In the genomic region with DNA sequence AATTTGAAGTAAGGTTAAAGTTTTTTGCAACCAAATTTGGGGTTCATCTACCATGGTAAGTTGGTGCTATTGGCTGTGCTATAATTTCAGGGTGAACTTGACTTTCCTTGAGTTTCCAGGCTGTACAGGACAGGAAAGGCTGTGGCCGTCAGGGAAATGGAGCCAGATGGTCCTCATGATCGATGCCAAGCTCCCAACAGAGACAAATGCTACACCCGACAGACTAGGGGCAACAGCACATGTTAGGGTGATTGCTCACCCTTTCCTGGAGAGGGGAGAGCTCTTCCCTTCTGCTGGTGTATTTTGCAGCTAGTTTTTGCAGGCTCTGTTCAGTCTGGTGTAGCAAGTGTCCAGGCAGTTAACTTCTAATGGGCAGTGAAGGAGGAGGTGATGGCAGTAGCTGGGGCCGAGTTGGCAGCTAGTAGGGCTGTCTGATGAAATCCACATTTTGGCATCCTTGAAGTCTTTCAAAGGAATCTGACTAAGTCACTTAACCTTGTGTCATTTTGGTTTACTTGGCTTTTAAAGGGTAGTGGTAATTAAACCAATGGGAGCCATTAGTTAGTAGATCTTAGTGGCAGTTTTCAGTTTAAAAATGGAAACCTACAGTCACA, we compare ENCODE assay signal across 16 cellular contexts. TPM values are rescaled to one million over a fixed set of nuclear protein-coding genes. Genes with fewer than 3 reads are reported as not detected.
DNase-seq lines count a peak whose midpoint lies in the region; ATAC-seq and TF ChIP-seq lines count a peak whose summit lies in the region.
"Had no signal": no experiment of that assay in that cellular context is flagged by ENCODE, and none has a peak within 500 bp of the region (broad histone marks: within the 10 kb centered on the region; RNA-seq: fewer than 3 reads in every experiment).

No MANE protein-coding gene starts in this region.

- CTCF ChIA-PET in A673 (lab: Charles Lee): no interaction called here

- H3K9me2 ChIP-seq in GM23338 (ENCODE audit: insufficient read depth): no peaks in the 10 kb centered on the region

- DNase-seq in GM23338 (ENCODE audit: low spot score): no peak
- peak; percentile 54 for DNase-seq in cerebellar cortex (ENCODE audit: low spot score)
- peak; percentile 49 for DNase-seq in islet precursor cell
- no peak for DNase-seq in A673 (ENCODE audit: low spot score)
- DNase-seq in SJCRH30: no peak
- no peak for DNase-seq in NCI-H1048 (lab: John Stamatoyannopoulos, UW)
- no peak for DNase-seq in cortex of kidney (lab: John Stamatoyannopoulos, UW)
- DNase-seq: Caco-2; immature natural killer cell; naive thymus-derived CD8-positive, alpha-beta T cell; NCI-H1930; stimulated activated CD4-positive, alpha-beta T cell treated with anti-CD3 and anti-CD28 coated beads, Interleukin-12 subunit alpha, Interleukin-12 subunit beta, amount 100 ng/mL, for 4 hours had no signal

- TF ChIP-seq CTCF in GM23338 (conservative IDR thresholded peaks at IDR 0.05; ENCODE audit: low read depth in 2 of 2) (no peak), A673 (conservative IDR thresholded peaks at IDR 0.05; ENCODE audit: low read depth, low read length) (no peak)

- H3K79me2 ChIP-seq in GM23338 (replicated peaks; ENCODE audit: insufficient read depth): peaks cover 45% of the 10 kb centered on the region

- H3K27ac Mint-ChIP-seq in GM23338: peak overlapping the region; percentile 72
- H3K27ac Mint-ChIP-seq: activated naive CD8-positive, alpha-beta T cell; naive thymus-derived CD8-positive, alpha-beta T cell; T-helper 2 cell treated with Interferon-gamma antibody and Interleukin-4, amounts not matched to agents 5 μg/mL and 100 μg/mL, for 36 hours had no signal

- H3K36me3 ChIP-seq in GM23338 (ENCODE audit: insufficient read depth): no peaks in the 10 kb centered on the region
- H3K36me3 ChIP-seq in A673 (ENCODE audit: insufficient read depth, low read length, poor library complexity, severe bottlenecking): no peaks in the 10 kb centered on the region
- H3K36me3 ChIP-seq in SJCRH30: no peaks in the 10 kb centered on the region

- H3K27me3 Mint-ChIP-seq in GM23338 (ENCODE audit: insufficient read depth, low read depth, poor library complexity): peaks cover 1% of the 10 kb centered on the region

- POLR2A ChIA-PET in A673 (lab: Charles Lee; ENCODE audit: low non-redundant PET): no interaction called here

- no peak overlapping the region for H2AFZ ChIP-seq in GM23338

- ATAC-seq in GM23338: no peak
- ATAC-seq: GM12878; naive thymus-derived CD8-positive, alpha-beta T cell had no signal

- H3K4me2 ChIP-seq in GM23338: no peak overlapping the region

- no TSS peak for BruUV-seq in A673 (replicated peaks; lab: Mats Ljungman, UMichigan)

- no peaks in the 10 kb centered on the region for H3K9me3 Mint-ChIP-seq in GM23338
- H3K9me3 Mint-ChIP-seq: naive thymus-derived CD8-positive, alpha-beta T cell; T-helper 2 cell treated with Interferon-gamma antibody and Interleukin-4, amounts not matched to agents 5 μg/mL and 100 μg/mL, for 36 hours had no signal

- no peak overlapping the region for H3K27ac ChIP-seq in GM23338 (ENCODE audit: low read depth)
- peak overlapping the region; percentile 66 for H3K27ac ChIP-seq in temporal lobe (ENCODE audit: low read depth, low read length)
- H3K27ac ChIP-seq in A673 (ENCODE audit: low read depth, low read length, poor library complexity, severe bottlenecking): no peak overlapping the region
- no peak overlapping the region for H3K27ac ChIP-seq in SJCRH30

- H3K9me3 ChIP-seq in A673 (ENCODE audit: low read depth, low read length, poor library complexity, severe bottlenecking): no peaks in the 10 kb centered on the region
- no peaks in the 10 kb centered on the region for H3K9me3 ChIP-seq in SJCRH30 (replicated peaks)
- H3K9me3 ChIP-seq: Caco-2 had no signal

- no peaks in the 10 kb centered on the region for H3K36me3 Mint-ChIP-seq in GM23338 (ENCODE audit: low read depth)
- H3K36me3 Mint-ChIP-seq: activated naive CD8-positive, alpha-beta T cell; immature natural killer cell had no signal

- H3K4me1 ChIP-seq in GM23338 (ENCODE audit: insufficient read depth) (peaks cover 36% of the 10 kb centered on the region), A673 (ENCODE audit: insufficient read depth, low read length, poor library complexity, severe bottlenecking) (peaks cover 47% of the 10 kb centered on the region), SJCRH30 (0 out of 2 replicates have a peak, but pooled peaks cover 3% of the 10 kb centered on the region)

- no peak overlapping the region for H3K4me3 Mint-ChIP-seq in GM23338
- H3K4me3 Mint-ChIP-seq: activated naive CD8-positive, alpha-beta T cell; immature natural killer cell; naive thymus-derived CD8-positive, alpha-beta T cell; T-helper 2 cell treated with Interferon-gamma antibody and Interleukin-4, amounts not matched to agents 5 μg/mL and 100 μg/mL, for 36 hours had no signal

- peaks cover 47% of the 10 kb centered on the region for H3K4me1 Mint-ChIP-seq in GM23338

- H4K20me1 ChIP-seq in GM23338 (replicated peaks; ENCODE audit: insufficient read depth): no peaks in the 10 kb centered on the region

- H3K27me3 ChIP-seq in GM23338 (ENCODE audit: insufficient read depth) (no peaks in the 10 kb centered on the region), A673 (replicated peaks; ENCODE audit: insufficient read depth, low read depth, low read length, poor library complexity) (no peaks in the 10 kb centered on the region), SJCRH30 (no peaks in the 10 kb centered on the region)

- intact Hi-C loops in A673 (cut with micrococcal nuclease; ENCODE audit: unreplicated experiment): no loop called here

- no peak overlapping the region for H3K4me3 ChIP-seq in GM23338
- H3K4me3 ChIP-seq in A673 (ENCODE audit: low read depth, low read length, poor library complexity, severe bottlenecking): no peak overlapping the region
- H3K4me3 ChIP-seq in SJCRH30: no peak overlapping the region
- H3K4me3 ChIP-seq: GM12878 had no signal

- no peaks in the 10 kb centered on the region for H3F3A ChIP-seq in GM23338 (replicated peaks; ENCODE audit: low read depth)

TF ChIP-seq in GM23338, 12 proteins besides CTCF, POLR2A, EP300 and RAD21 (continues in another document):
- TF ChIP-seq ZNF114 (CRISPR knock-in tag; IDR thresholded peaks at IDR 0.05): no peak
- TF ChIP-seq EZH2phosphoT487 (IDR thresholded peaks at IDR 0.05; ENCODE audit: unreplicated experiment): no peak
- TF ChIP-seq, protein P1, sequence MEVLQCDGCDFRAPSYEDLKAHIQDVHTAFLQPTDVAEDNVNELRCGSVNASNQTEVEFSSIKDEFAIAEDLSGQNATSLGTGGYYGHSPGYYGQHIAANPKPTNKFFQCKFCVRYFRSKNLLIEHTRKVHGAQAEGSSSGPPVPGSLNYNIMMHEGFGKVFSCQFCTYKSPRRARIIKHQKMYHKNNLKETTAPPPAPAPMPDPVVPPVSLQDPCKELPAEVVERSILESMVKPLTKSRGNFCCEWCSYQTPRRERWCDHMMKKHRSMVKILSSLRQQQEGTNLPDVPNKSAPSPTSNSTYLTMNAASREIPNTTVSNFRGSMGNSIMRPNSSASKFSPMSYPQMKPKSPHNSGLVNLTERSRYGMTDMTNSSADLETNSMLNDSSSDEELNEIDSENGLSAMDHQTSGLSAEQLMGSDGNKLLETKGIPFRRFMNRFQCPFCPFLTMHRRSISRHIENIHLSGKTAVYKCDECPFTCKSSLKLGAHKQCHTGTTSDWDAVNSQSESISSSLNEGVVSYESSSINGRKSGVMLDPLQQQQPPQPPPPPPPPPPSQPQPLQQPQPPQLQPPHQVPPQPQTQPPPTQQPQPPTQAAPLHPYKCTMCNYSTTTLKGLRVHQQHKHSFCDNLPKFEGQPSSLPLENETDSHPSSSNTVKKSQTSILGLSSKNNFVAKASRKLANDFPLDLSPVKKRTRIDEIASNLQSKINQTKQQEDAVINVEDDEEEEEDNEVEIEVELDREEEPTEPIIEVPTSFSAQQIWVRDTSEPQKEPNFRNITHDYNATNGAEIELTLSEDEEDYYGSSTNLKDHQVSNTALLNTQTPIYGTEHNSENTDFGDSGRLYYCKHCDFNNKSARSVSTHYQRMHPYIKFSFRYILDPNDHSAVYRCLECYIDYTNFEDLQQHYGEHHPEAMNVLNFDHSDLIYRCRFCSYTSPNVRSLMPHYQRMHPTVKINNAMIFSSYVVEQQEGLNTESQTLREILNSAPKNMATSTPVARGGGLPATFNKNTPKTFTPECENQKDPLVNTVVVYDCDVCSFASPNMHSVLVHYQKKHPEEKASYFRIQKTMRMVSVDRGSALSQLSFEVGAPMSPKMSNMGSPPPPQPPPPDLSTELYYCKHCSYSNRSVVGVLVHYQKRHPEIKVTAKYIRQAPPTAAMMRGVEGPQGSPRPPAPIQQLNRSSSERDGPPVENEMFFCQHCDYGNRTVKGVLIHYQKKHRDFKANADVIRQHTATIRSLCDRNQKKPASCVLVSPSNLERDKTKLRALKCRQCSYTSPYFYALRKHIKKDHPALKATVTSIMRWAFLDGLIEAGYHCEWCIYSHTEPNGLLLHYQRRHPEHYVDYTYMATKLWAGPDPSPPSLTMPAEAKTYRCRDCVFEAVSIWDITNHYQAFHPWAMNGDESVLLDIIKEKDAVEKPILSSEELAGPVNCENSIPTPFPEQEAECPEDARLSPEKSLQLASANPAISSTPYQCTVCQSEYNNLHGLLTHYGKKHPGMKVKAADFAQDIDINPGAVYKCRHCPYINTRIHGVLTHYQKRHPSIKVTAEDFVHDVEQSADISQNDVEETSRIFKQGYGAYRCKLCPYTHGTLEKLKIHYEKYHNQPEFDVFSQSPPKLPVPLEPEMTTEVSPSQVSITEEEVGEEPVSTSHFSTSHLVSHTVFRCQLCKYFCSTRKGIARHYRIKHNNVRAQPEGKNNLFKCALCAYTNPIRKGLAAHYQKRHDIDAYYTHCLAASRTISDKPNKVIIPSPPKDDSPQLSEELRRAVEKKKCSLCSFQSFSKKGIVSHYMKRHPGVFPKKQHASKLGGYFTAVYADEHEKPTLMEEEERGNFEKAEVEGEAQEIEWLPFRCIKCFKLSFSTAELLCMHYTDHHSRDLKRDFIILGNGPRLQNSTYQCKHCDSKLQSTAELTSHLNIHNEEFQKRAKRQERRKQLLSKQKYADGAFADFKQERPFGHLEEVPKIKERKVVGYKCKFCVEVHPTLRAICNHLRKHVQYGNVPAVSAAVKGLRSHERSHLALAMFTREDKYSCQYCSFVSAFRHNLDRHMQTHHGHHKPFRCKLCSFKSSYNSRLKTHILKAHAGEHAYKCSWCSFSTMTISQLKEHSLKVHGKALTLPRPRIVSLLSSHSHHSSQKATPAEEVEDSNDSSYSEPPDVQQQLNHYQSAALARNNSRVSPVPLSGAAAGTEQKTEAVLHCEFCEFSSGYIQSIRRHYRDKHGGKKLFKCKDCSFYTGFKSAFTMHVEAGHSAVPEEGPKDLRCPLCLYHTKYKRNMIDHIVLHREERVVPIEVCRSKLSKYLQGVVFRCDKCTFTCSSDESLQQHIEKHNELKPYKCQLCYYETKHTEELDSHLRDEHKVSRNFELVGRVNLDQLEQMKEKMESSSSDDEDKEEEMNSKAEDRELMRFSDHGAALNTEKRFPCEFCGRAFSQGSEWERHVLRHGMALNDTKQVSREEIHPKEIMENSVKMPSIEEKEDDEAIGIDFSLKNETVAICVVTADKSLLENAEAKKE (CRISPR knock-in tag; IDR thresholded peaks at IDR 0.05): no peak

RNA-seq across cellular contexts. Expression of a gene that starts 47.8 kb away (rescaled TPM):
- 18.4 and 32.6 TPM in 2 replicates for total RNA-seq in GM23338 (2014; rRNA removed; shearing (Covaris generic))
- polyA plus RNA-seq in GM23338 (2016; fragmentation: Nextera tagmentation; extraction: Ambion mirVana): 3.6 and 4.0 TPM in 2 replicates
- 20.2 TPM for total RNA-seq in temporal lobe
- total RNA-seq in A673 (2021): 27.6 and 32.8 TPM in 2 replicates
- 14.0 and 15.1 TPM in 2 replicates for total RNA-seq in SJCRH30 (2014; rRNA removed; shearing (Covaris generic))
- polyA plus RNA-seq: naive thymus-derived CD8-positive, alpha-beta T cell had no signal

Comparison
In these comparisons a context has a peak if more than half of its experiments do, and no peak if none do; other contexts are left out.
1. DNase-seq: peak in cerebellar cortex (single experiment) and islet precursor cell (single experiment); none in GM23338 (single experiment), A673 (single experiment), SJCRH30 (0 of 2), NCI-H1048 (single experiment) and cortex of kidney (single experiment).